ENCODE assay signal across 1 cellular context in the genomic region with DNA sequence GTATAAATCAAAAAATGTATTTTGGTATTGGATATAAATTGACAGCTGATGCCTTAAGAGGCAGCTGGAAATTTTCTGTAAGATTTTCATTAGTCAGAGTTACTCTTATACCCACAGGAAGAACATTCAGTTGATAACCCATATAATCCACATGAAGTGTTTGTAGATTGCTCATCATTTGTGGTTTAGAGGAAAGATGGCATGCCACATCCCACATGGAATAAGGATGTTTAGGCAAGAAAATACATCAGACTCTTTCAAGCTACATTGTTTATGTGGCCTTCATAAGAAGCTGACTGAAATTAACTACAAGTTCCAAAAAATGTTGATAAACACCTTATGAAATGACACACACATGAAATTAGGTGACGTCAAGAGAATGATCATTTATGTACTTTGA.
TF ChIP-seq lines count a peak whose summit lies in the region.

No MANE protein-coding gene starts in this region.

TF ChIP-seq in endothelial cell of umbilical vein, 7 proteins besides CTCF, POLR2A, EP300 and RAD21:
- TF ChIP-seq, protein P1, sequence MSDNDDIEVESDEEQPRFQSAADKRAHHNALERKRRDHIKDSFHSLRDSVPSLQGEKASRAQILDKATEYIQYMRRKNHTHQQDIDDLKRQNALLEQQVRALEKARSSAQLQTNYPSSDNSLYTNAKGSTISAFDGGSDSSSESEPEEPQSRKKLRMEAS (IDR thresholded peaks at IDR 0.05; ENCODE audit: insufficient read depth, insufficient read length) = no peak
- TF ChIP-seq GATA2 (IDR thresholded peaks at IDR 0.05; ENCODE audit: insufficient read depth, insufficient read length, low read depth, low read length) = peak; percentile 48
- peak; percentile 70 for TF ChIP-seq FOS (IDR thresholded peaks at IDR 0.05; ENCODE audit: borderline replicate concordance, insufficient read depth, low read length)
TF ChIP-seq in endothelial cell of umbilical vein: peak in this region for 2.
